In the genomic region with DNA sequence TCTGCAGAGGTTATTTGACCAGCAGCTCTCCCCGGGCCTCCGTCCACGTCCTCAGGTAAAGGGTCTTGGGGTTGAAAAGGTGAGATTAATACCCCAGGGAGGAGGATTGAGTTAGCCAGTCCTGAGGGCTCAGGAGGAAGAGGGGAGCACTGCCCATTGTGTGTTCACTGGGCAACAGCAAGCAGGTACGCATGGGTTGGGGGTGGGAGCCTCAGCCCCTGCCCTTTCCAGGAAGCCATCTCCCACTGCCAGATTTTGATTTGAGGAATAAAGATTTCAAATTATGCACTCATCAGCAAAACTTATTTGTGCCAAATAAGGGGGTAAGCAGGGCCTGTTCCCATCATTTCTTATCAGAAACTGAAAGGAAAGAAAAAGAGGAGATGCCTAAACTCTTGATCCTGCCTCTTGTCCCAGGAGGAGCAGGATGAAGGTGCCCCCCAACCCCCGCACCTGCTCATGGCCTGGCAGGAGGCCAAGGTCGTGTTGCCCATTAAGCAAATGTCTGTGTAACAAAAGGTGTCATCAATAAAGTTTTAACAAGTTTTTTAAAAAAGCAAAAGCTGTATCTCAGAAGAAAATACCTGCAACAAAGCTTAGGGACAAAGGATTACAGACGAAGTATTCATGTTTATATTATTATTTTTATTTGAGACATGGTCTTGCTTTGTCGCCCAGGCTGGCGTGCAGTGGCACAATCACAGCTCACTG, we compare ENCODE assay signal across 1 cellular context.
TF ChIP-seq lines count a peak whose summit lies in the region.

No MANE protein-coding gene starts in this region.

TF ChIP-seq in HepG2, 621 proteins besides CTCF, POLR2A, EP300 and RAD21 (continued from another document):
- TF ChIP-seq, protein P1, sequence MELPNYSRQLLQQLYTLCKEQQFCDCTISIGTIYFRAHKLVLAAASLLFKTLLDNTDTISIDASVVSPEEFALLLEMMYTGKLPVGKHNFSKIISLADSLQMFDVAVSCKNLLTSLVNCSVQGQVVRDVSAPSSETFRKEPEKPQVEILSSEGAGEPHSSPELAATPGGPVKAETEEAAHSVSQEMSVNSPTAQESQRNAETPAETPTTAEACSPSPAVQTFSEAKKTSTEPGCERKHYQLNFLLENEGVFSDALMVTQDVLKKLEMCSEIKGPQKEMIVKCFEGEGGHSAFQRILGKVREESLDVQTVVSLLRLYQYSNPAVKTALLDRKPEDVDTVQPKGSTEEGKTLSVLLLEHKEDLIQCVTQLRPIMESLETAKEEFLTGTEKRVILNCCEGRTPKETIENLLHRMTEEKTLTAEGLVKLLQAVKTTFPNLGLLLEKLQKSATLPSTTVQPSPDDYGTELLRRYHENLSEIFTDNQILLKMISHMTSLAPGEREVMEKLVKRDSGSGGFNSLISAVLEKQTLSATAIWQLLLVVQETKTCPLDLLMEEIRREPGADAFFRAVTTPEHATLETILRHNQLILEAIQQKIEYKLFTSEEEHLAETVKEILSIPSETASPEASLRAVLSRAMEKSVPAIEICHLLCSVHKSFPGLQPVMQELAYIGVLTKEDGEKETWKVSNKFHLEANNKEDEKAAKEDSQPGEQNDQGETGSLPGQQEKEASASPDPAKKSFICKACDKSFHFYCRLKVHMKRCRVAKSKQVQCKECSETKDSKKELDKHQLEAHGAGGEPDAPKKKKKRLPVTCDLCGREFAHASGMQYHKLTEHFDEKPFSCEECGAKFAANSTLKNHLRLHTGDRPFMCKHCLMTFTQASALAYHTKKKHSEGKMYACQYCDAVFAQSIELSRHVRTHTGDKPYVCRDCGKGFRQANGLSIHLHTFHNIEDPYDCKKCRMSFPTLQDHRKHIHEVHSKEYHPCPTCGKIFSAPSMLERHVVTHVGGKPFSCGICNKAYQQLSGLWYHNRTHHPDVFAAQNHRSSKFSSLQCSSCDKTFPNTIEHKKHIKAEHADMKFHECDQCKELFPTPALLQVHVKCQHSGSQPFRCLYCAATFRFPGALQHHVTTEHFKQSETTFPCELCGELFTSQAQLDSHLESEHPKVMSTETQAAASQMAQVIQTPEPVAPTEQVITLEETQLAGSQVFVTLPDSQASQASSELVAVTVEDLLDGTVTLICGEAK (IDR thresholded peaks at IDR 0.05) = peak; percentile 42
- TF ChIP-seq, protein P1 (CRISPR knock-in tag; IDR thresholded peaks at IDR 0.05) = peak; percentile 98
- 0 out of 2 replicates have a peak, but pooled peaks have one; percentile 18 for TF ChIP-seq ZMYM2 (CRISPR knock-in tag; IDR thresholded peaks at IDR 0.05)
- no peak for TF ChIP-seq ZNF558 (CRISPR knock-in tag; IDR thresholded peaks at IDR 0.05; ENCODE audit: borderline replicate concordance)
- TF ChIP-seq MAFK (conservative IDR thresholded peaks at IDR 0.05 in 1 of 2, IDR thresholded peaks at IDR 0.05 in 1 of 2; ENCODE audit: low read length in 2 of 2) = peak; percentile 87 to 92
- no peak for TF ChIP-seq ZNF296 (CRISPR knock-in tag; conservative IDR thresholded peaks at IDR 0.05)
- TF ChIP-seq, protein P2, sequence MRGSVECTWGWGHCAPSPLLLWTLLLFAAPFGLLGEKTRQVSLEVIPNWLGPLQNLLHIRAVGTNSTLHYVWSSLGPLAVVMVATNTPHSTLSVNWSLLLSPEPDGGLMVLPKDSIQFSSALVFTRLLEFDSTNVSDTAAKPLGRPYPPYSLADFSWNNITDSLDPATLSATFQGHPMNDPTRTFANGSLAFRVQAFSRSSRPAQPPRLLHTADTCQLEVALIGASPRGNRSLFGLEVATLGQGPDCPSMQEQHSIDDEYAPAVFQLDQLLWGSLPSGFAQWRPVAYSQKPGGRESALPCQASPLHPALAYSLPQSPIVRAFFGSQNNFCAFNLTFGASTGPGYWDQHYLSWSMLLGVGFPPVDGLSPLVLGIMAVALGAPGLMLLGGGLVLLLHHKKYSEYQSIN (CRISPR knock-in tag; IDR thresholded peaks at IDR 0.05; ENCODE audit: borderline replicate concordance) = no peak
- no peak for TF ChIP-seq ZNF557 (CRISPR knock-in tag; IDR thresholded peaks at IDR 0.05)
- TF ChIP-seq AKAP8 (CRISPR knock-in tag; IDR thresholded peaks at IDR 0.05) = no peak
- TF ChIP-seq NFE2L1 (CRISPR knock-in tag; IDR thresholded peaks at IDR 0.05; ENCODE audit: borderline replicate concordance) = no peak
- TF ChIP-seq, protein P3, sequence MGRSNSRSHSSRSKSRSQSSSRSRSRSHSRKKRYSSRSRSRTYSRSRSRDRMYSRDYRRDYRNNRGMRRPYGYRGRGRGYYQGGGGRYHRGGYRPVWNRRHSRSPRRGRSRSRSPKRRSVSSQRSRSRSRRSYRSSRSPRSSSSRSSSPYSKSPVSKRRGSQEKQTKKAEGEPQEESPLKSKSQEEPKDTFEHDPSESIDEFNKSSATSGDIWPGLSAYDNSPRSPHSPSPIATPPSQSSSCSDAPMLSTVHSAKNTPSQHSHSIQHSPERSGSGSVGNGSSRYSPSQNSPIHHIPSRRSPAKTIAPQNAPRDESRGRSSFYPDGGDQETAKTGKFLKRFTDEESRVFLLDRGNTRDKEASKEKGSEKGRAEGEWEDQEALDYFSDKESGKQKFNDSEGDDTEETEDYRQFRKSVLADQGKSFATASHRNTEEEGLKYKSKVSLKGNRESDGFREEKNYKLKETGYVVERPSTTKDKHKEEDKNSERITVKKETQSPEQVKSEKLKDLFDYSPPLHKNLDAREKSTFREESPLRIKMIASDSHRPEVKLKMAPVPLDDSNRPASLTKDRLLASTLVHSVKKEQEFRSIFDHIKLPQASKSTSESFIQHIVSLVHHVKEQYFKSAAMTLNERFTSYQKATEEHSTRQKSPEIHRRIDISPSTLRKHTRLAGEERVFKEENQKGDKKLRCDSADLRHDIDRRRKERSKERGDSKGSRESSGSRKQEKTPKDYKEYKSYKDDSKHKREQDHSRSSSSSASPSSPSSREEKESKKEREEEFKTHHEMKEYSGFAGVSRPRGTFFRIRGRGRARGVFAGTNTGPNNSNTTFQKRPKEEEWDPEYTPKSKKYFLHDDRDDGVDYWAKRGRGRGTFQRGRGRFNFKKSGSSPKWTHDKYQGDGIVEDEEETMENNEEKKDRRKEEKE (IDR thresholded peaks at IDR 0.05) = no peak
- TF ChIP-seq, protein P4, sequence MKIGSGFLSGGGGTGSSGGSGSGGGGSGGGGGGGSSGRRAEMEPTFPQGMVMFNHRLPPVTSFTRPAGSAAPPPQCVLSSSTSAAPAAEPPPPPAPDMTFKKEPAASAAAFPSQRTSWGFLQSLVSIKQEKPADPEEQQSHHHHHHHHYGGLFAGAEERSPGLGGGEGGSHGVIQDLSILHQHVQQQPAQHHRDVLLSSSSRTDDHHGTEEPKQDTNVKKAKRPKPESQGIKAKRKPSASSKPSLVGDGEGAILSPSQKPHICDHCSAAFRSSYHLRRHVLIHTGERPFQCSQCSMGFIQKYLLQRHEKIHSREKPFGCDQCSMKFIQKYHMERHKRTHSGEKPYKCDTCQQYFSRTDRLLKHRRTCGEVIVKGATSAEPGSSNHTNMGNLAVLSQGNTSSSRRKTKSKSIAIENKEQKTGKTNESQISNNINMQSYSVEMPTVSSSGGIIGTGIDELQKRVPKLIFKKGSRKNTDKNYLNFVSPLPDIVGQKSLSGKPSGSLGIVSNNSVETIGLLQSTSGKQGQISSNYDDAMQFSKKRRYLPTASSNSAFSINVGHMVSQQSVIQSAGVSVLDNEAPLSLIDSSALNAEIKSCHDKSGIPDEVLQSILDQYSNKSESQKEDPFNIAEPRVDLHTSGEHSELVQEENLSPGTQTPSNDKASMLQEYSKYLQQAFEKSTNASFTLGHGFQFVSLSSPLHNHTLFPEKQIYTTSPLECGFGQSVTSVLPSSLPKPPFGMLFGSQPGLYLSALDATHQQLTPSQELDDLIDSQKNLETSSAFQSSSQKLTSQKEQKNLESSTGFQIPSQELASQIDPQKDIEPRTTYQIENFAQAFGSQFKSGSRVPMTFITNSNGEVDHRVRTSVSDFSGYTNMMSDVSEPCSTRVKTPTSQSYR (CRISPR knock-in tag; IDR thresholded peaks at IDR 0.05; ENCODE audit: borderline replicate concordance) = peak; percentile 43; the same call in 1 of the 2 replicates
- TF ChIP-seq, protein P5, sequence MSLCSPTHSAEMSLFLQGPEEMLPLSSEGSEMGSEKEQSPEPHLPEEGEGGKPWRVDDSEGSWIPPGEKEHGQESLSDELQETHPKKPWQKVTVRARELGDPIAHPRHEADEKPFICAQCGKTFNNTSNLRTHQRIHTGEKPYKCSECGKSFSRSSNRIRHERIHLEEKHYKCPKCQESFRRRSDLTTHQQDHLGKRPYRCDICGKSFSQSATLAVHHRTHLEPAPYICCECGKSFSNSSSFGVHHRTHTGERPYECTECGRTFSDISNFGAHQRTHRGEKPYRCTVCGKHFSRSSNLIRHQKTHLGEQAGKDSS (CRISPR knock-in tag; IDR thresholded peaks at IDR 0.05; ENCODE audit: borderline replicate concordance, low read depth) = no peak
- TF ChIP-seq, protein P6, sequence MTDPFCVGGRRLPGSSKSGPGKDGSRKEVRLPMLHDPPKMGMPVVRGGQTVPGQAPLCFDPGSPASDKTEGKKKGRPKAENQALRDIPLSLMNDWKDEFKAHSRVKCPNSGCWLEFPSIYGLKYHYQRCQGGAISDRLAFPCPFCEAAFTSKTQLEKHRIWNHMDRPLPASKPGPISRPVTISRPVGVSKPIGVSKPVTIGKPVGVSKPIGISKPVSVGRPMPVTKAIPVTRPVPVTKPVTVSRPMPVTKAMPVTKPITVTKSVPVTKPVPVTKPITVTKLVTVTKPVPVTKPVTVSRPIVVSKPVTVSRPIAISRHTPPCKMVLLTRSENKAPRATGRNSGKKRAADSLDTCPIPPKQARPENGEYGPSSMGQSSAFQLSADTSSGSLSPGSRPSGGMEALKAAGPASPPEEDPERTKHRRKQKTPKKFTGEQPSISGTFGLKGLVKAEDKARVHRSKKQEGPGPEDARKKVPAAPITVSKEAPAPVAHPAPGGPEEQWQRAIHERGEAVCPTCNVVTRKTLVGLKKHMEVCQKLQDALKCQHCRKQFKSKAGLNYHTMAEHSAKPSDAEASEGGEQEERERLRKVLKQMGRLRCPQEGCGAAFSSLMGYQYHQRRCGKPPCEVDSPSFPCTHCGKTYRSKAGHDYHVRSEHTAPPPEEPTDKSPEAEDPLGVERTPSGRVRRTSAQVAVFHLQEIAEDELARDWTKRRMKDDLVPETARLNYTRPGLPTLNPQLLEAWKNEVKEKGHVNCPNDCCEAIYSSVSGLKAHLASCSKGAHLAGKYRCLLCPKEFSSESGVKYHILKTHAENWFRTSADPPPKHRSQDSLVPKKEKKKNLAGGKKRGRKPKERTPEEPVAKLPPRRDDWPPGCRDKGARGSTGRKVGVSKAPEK (CRISPR knock-in tag; IDR thresholded peaks at IDR 0.05; ENCODE audit: borderline replicate concordance) = no peak
